ENCODE assay signal across 26 cellular contexts in the genomic region with DNA sequence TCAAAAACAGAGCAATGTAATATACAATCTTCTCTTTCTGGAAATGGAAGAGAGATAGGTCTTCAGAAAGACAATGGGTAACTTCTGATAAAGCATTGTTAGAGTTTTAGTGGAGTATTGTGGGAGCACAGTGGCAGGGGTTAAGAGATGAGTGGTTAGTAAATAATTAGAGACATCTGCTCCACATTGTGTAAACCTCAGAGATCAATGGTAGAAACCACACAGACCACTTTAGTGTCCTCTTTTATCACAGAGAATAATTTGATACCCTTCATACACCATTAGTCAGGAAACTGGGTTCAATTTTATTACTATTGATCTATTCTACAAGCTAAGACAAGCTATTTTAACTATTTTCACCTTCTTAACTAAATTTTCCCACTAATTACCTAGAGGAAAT.
"Had no signal": no experiment of that assay in that cellular context is flagged by ENCODE, and none has a peak within 500 bp of the region (broad histone marks: within the 10 kb centered on the region; RNA-seq: fewer than 3 reads in every experiment).

No MANE protein-coding gene starts in this region.

- H3K27me3 ChIP-seq: hepatocyte, sigmoid colon, testis, uterus had no signal

- H3K27ac ChIP-seq: hepatocyte, sigmoid colon, testis, uterus, WERI-Rb-1 had no signal

- H3K9me3 Mint-ChIP-seq: activated CD4-positive, alpha-beta T cell treated with anti-CD3 and anti-CD28 coated beads, Interleukin-2, amount 10 ng/mL, durations not matched to agents 7 days and 5 days; activated naive CD8-positive, alpha-beta T cell treated with anti-CD3 and anti-CD28 coated beads, Interleukin-2, amount 50 U/mL, for 24 hours; activated T-helper 1 cell treated with anti-CD3 and anti-CD28 coated beads, Interleukin-12 subunit alpha, Interleukin-12 subunit beta, Interleukin-2, Interleukin-4 antibody, amounts not matched to agents 30 ng/mL and 10 ng/mL and 1 ng/mL, durations not matched to agents 14 hours and 24 hours and 36 hours; brain; mesothelial cell of epicardium; stimulated activated naive B cell treated with anti-CD40 and anti-IgM and Interleukin-4, amounts not matched to agents 10 μg/mL and 1 μg/mL and 100 μg/mL, for 72 hours had no signal

- H3K36me3 Mint-ChIP-seq: brain; mesothelial cell of epicardium; natural killer cell; stimulated activated naive B cell treated with anti-CD40 and anti-IgM and Interleukin-4, amounts not matched to agents 10 μg/mL and 1 μg/mL and 100 μg/mL, for 72 hours had no signal

- H3K4me2 ChIP-seq: hepatocyte had no signal

- H3K79me2 ChIP-seq: hepatocyte had no signal

- H2AFZ ChIP-seq: hepatocyte had no signal

- H3K4me3 ChIP-seq: hepatocyte, sigmoid colon, testis, uterus had no signal

- H3K36me3 ChIP-seq: sigmoid colon, uterus, WERI-Rb-1 had no signal

- H3K4me1 ChIP-seq: sigmoid colon, testis, uterus had no signal

- H3K4me1 Mint-ChIP-seq: activated CD4-positive, alpha-beta T cell treated with anti-CD3 and anti-CD28 coated beads, Interleukin-2, amount 10 ng/mL, durations not matched to agents 7 days and 5 days; activated naive CD8-positive, alpha-beta T cell treated with anti-CD3 and anti-CD28 coated beads, Interleukin-2, amount 50 U/mL, for 24 hours; brain; mesothelial cell of epicardium; natural killer cell; stimulated activated naive B cell treated with anti-CD40 and anti-IgM and Interleukin-4, amounts not matched to agents 10 μg/mL and 1 μg/mL and 100 μg/mL, for 72 hours had no signal

- H3K4me3 Mint-ChIP-seq: activated CD4-positive, alpha-beta T cell treated with anti-CD3 and anti-CD28 coated beads, Interleukin-2, amount 10 ng/mL, durations not matched to agents 7 days and 5 days; activated CD8-positive, alpha-beta T cell treated with anti-CD3 and anti-CD28 coated beads, Interleukin-2, amount 10 ng/mL, durations not matched to agents 7 days and 5 days; activated naive CD8-positive, alpha-beta T cell treated with anti-CD3 and anti-CD28 coated beads, Interleukin-2, amount 50 U/mL, for 24 hours; activated T-helper 1 cell treated with anti-CD3 and anti-CD28 coated beads, Interleukin-12 subunit alpha, Interleukin-12 subunit beta, Interleukin-2, Interleukin-4 antibody, amounts not matched to agents 30 ng/mL and 10 ng/mL and 1 ng/mL, durations not matched to agents 14 hours and 24 hours and 36 hours; brain; mesothelial cell of epicardium; natural killer cell; stimulated activated naive B cell treated with anti-CD40 and anti-IgM and Interleukin-4, amounts not matched to agents 10 μg/mL and 1 μg/mL and 100 μg/mL, for 72 hours had no signal

- H3K9me3 ChIP-seq: sigmoid colon, testis, uterus had no signal

- DNase-seq: activated CD4-positive, alpha-beta T cell treated with anti-CD3 and anti-CD28 coated beads, Interleukin-2, amount 10 ng/mL, durations not matched to agents 7 days and 5 days; activated CD4-positive, CD25-positive, alpha-beta regulatory T cell treated with anti-CD3 and anti-CD28 coated beads, Interleukin-2, amount 50 U/mL, for 72 hours; activated CD8-positive, alpha-beta T cell treated with anti-CD3 and anti-CD28 coated beads, Interleukin-2, amount 10 ng/mL, durations not matched to agents 7 days and 5 days; activated gamma-delta T cell; activated naive CD4-positive, alpha-beta T cell treated with anti-CD3 and anti-CD28 coated beads, Interleukin-2, amount 50 U/mL, for 16 hours; activated naive CD8-positive, alpha-beta T cell treated with anti-CD3 and anti-CD28 coated beads, Interleukin-2, amount 50 U/mL, for 24 hours; anterior cingulate cortex; dermis blood vessel endothelial cell; effector CD8-positive, alpha-beta T cell; foreskin melanocyte; left ventricle myocardium superior; mammary epithelial cell; natural killer cell; retina; sigmoid colon; stimulated activated CD4-positive, alpha-beta T cell treated with anti-CD3 and anti-CD28 coated beads, Interleukin-2, amount 100 ng/mL, for 48 hours; stimulated activated CD8-positive, alpha-beta memory T cell treated with anti-CD3 and anti-CD28 coated beads, Interleukin-4, amount 100 ng/mL, for 48 hours; stimulated activated naive B cell treated with anti-CD40 and anti-IgM and Interleukin-4, amounts not matched to agents 10 μg/mL and 1 μg/mL and 100 μg/mL, for 72 hours; testis; trophoblast cell; uterus; WERI-Rb-1 had no signal

- ATAC-seq: activated CD8-positive, alpha-beta T cell treated with anti-CD3 and anti-CD28 coated beads, Interleukin-2, amount 10 ng/mL, durations not matched to agents 7 days and 5 days; activated naive CD8-positive, alpha-beta T cell treated with anti-CD3 and anti-CD28 coated beads, Interleukin-2, amount 50 U/mL, for 24 hours; left ventricle myocardium superior; natural killer cell; stimulated activated naive B cell treated with anti-CD40 and anti-IgM and Interleukin-4, amounts not matched to agents 10 μg/mL and 1 μg/mL and 100 μg/mL, for 72 hours had no signal

- H3K27ac Mint-ChIP-seq: activated CD4-positive, alpha-beta T cell treated with anti-CD3 and anti-CD28 coated beads, Interleukin-2, amount 10 ng/mL, durations not matched to agents 7 days and 5 days; activated CD8-positive, alpha-beta T cell treated with anti-CD3 and anti-CD28 coated beads, Interleukin-2, amount 10 ng/mL, durations not matched to agents 7 days and 5 days; activated naive CD8-positive, alpha-beta T cell treated with anti-CD3 and anti-CD28 coated beads, Interleukin-2, amount 50 U/mL, for 24 hours; activated T-helper 1 cell treated with anti-CD3 and anti-CD28 coated beads, Interleukin-12 subunit alpha, Interleukin-12 subunit beta, Interleukin-2, Interleukin-4 antibody, amounts not matched to agents 30 ng/mL and 10 ng/mL and 1 ng/mL, durations not matched to agents 14 hours and 24 hours and 36 hours; brain; mesothelial cell of epicardium; natural killer cell; stimulated activated naive B cell treated with anti-CD40 and anti-IgM and Interleukin-4, amounts not matched to agents 10 μg/mL and 1 μg/mL and 100 μg/mL, for 72 hours had no signal

- H3K27me3 Mint-ChIP-seq: activated CD4-positive, alpha-beta T cell treated with anti-CD3 and anti-CD28 coated beads, Interleukin-2, amount 10 ng/mL, durations not matched to agents 7 days and 5 days; activated naive CD8-positive, alpha-beta T cell treated with anti-CD3 and anti-CD28 coated beads, Interleukin-2, amount 50 U/mL, for 24 hours; stimulated activated naive B cell treated with anti-CD40 and anti-IgM and Interleukin-4, amounts not matched to agents 10 μg/mL and 1 μg/mL and 100 μg/mL, for 72 hours had no signal
